30 cellular contexts compared by ENCODE assay signal in genomic region chr1:28890836-28891235, GRCh38.
"Had no signal": no experiment of that assay in that cellular context is flagged by ENCODE, and none has a peak within 500 bp of the region (broad histone marks: within the 10 kb centered on the region; RNA-seq: fewer than 3 reads in every experiment).

No MANE protein-coding gene starts in this region.

- H3K9me3 Mint-ChIP-seq: endodermal cell; naive thymus-derived CD4-positive, alpha-beta T cell; nephron; neural progenitor cell had no signal

- H3K9me3 ChIP-seq: esophagus muscularis mucosa, gastroesophageal sphincter, heart left ventricle, left lung, prostate gland, right atrium auricular region, thoracic aorta, tibial nerve, upper lobe of left lung had no signal

- H3K9ac ChIP-seq: neural progenitor cell had no signal

- DNase-seq: cortex of kidney; dorsolateral prefrontal cortex; effector CD4-positive, alpha-beta T cell; endodermal cell; foreskin keratinocyte; heart left ventricle; left cardiac atrium; left lung; mesendoderm; midbrain; naive thymus-derived CD4-positive, alpha-beta T cell; nucleus accumbens; stimulated activated CD4-positive, alpha-beta T cell treated with anti-CD3 and anti-CD28 coated beads, Interleukin-12 subunit alpha, Interleukin-12 subunit beta, amount 100 ng/mL, for 4 hours; stimulated activated CD4-positive, alpha-beta T cell treated with anti-CD3 and anti-CD28 coated beads, Interleukin-1b, Interleukin-23, amount 100 ng/mL, for 48 hours; stimulated activated CD4-positive, alpha-beta T cell treated with anti-CD3 and anti-CD28 coated beads, Interleukin-4, amount 100 ng/mL, for 1 hour; stimulated activated CD8-positive, alpha-beta memory T cell treated with anti-CD3 and anti-CD28 coated beads, Interleukin-4, amount 100 ng/mL, for 48 hours; stimulated activated naive CD8-positive, alpha-beta T cell treated with anti-CD3 and anti-CD28 coated beads, Interleukin-15, Interleukin-2, amounts not matched to agents 100 U/mL and 50 U/mL, for 24 hours; upper lobe of left lung had no signal

- H3K4me1 ChIP-seq: foreskin keratinocyte, prostate gland had no signal

- H3K27me3 Mint-ChIP-seq: naive thymus-derived CD4-positive, alpha-beta T cell had no signal

- H3K36me3 ChIP-seq: heart left ventricle, left lung, neural progenitor cell, prostate gland, right atrium auricular region, thoracic aorta, tibial nerve had no signal

- H3K27ac ChIP-seq: dorsolateral prefrontal cortex, epithelial cell of prostate, esophagus muscularis mucosa, foreskin keratinocyte, gastroesophageal sphincter, heart left ventricle, hepatocyte, left lung, neural progenitor cell, prostate gland, right atrium auricular region, thoracic aorta, tibial nerve had no signal

- H2AFZ ChIP-seq: hepatocyte, neural progenitor cell had no signal

- H3K36me3 Mint-ChIP-seq: neural progenitor cell had no signal

- H3K27me3 ChIP-seq: dorsolateral prefrontal cortex, esophagus muscularis mucosa, foreskin keratinocyte, gastroesophageal sphincter, hepatocyte, left lung, right atrium auricular region, upper lobe of left lung had no signal

- H3K27ac Mint-ChIP-seq: endodermal cell, nephron, neural progenitor cell had no signal

- H3K4me2 ChIP-seq: hepatocyte, neural progenitor cell, smooth muscle cell had no signal

- ATAC-seq: foreskin keratinocyte; gastroesophageal sphincter; heart left ventricle; left cardiac atrium; left lung; naive thymus-derived CD4-positive, alpha-beta T cell; sciatic nerve; stimulated activated naive CD8-positive, alpha-beta T cell treated with anti-CD3 and anti-CD28 coated beads, Interleukin-15, Interleukin-2, amounts not matched to agents 100 U/mL and 50 U/mL, for 24 hours had no signal

- H3K4me3 ChIP-seq: dorsolateral prefrontal cortex, esophagus muscularis mucosa, gastroesophageal sphincter, heart left ventricle, hepatocyte, left lung, neural progenitor cell, prostate gland, right atrium auricular region, smooth muscle cell, thoracic aorta, tibial nerve, upper lobe of left lung had no signal

- H3K4me3 Mint-ChIP-seq: endodermal cell, neural progenitor cell had no signal
